16 cellular contexts compared by ENCODE assay signal in genomic region chr11:64629796-64630562, GRCh38. TPM values are rescaled to one million over a fixed set of nuclear protein-coding genes. Genes with fewer than 3 reads are reported as not detected.
DNase-seq lines count a peak whose midpoint lies in the region; ATAC-seq and TF ChIP-seq lines count a peak whose summit lies in the region.
"Had no signal": no experiment of that assay in that cellular context is flagged by ENCODE, and none has a peak within 500 bp of the region (broad histone marks: within the 10 kb centered on the region; RNA-seq: fewer than 3 reads in every experiment).

No MANE protein-coding gene starts in this region.

- H3K9ac ChIP-seq in HUES6 (ENCODE audit: low read length): no peak overlapping the region

- DNase-seq in A673 (ENCODE audit: low spot score) (peak; percentile 37), cerebellum (ENCODE audit: low spot score) (peak; percentile 69), lung microvascular endothelial cell (ENCODE audit: low read depth in 2 of 2) (peak; percentile 8 to 10), NCI-H446 (lab: John Stamatoyannopoulos, UW) (no peak), NCI-H1105 treated with DMSO at 0.1 percent for 48 hours (lab: John Stamatoyannopoulos, UW) (no peak)
- no peak for DNase-seq in activated CD8-positive, alpha-beta memory T cell treated with anti-CD3 and anti-CD28 coated beads, Interleukin-2, amount 50 U/mL, for 4 hours
- DNase-seq: activated naive CD4-positive, alpha-beta T cell treated with anti-CD3 and anti-CD28 coated beads for 36 hours; hypothalamus; NCI-H1417 treated with DMSO at 0.1 percent for 48 hours; NCI-H69; occipital lobe had no signal

- H3K9me3 ChIP-seq in A673 (ENCODE audit: low read depth, low read length, poor library complexity, severe bottlenecking): no peaks in the 10 kb centered on the region
- H3K9me3 ChIP-seq in HUES6 (ENCODE audit: control insufficient read depth, insufficient read depth, low read depth, low read length): no peaks in the 10 kb centered on the region
- H3K9me3 ChIP-seq: SJCRH30 had no signal

- H3K27ac ChIP-seq in A673 (ENCODE audit: low read depth, low read length, poor library complexity, severe bottlenecking) (no peak overlapping the region), HUES6 (ENCODE audit: low read depth, low read length) (no peak overlapping the region)
- H3K27ac ChIP-seq: cardiac muscle cell, SJCRH30 had no signal

- no peaks in the 10 kb centered on the region for H3K27me3 ChIP-seq in A673 (replicated peaks; ENCODE audit: insufficient read depth, low read depth, low read length, poor library complexity)
- H3K27me3 ChIP-seq in HUES6 (ENCODE audit: control insufficient read depth, insufficient read depth, low read length): peaks cover 60% of the 10 kb centered on the region
- H3K27me3 ChIP-seq: SJCRH30 had no signal

- POLR2A ChIA-PET in A673 (lab: Charles Lee; ENCODE audit: low non-redundant PET): no interaction called here

- BruUV-seq in A673 (replicated peaks; lab: Mats Ljungman, UMichigan): no TSS peak

- no peaks in the 10 kb centered on the region for H3K36me3 ChIP-seq in A673 (ENCODE audit: insufficient read depth, low read length, poor library complexity, severe bottlenecking)
- no peaks in the 10 kb centered on the region for H3K36me3 ChIP-seq in HUES6 (ENCODE audit: control insufficient read depth, insufficient read depth, low read length)
- H3K36me3 ChIP-seq: cardiac muscle cell, SJCRH30 had no signal

- intact Hi-C loops in A673 (cut with micrococcal nuclease; ENCODE audit: unreplicated experiment): no loop called here

- H3K4me3 ChIP-seq in A673 (ENCODE audit: low read depth, low read length, poor library complexity, severe bottlenecking): no peak overlapping the region
- peak overlapping the region; percentile 37; the same call in 1 of the 2 replicates for H3K4me3 ChIP-seq in HUES6 (ENCODE audit: low read depth, low read length)
- H3K4me3 ChIP-seq: cardiac muscle cell, SJCRH30 had no signal

- peak; percentile 31; the same call in 1 of the 2 replicates for TF ChIP-seq CTCF in A673 (conservative IDR thresholded peaks at IDR 0.05; ENCODE audit: low read depth, low read length)

- ATAC-seq in HG03457 (IDR thresholded peaks at IDR 0.05; ENCODE audit: unreplicated experiment): no peak

- CTCF ChIA-PET in A673 (lab: Charles Lee): no interaction called here

- H3K4me1 ChIP-seq in A673 (ENCODE audit: insufficient read depth, low read length, poor library complexity, severe bottlenecking): no peaks in the 10 kb centered on the region
- peaks cover 9% of the 10 kb centered on the region for H3K4me1 ChIP-seq in HUES6 (ENCODE audit: control insufficient read depth, insufficient read depth, low read length)
- H3K4me1 ChIP-seq: SJCRH30 had no signal

RNA-seq across cellular contexts. Expression of gene SLC22A12, which starts 39.0 kb away (rescaled TPM):
- total RNA-seq in A673 (2021) (not detected in 2 replicates), cerebellum (not detected), lung microvascular endothelial cell (not detected in 2 replicates)
- total RNA-seq: activated CD8-positive, alpha-beta memory T cell treated with anti-CD3 and anti-CD28 coated beads for 36 hours; activated naive CD4-positive, alpha-beta T cell treated with anti-CD3 and anti-CD28 coated beads for 36 hours; cardiac muscle cell; occipital lobe; SJCRH30 had no signal

Comparison
In these comparisons a context has a peak if more than half of its experiments do, and no peak if none do; other contexts are left out.
1. DNase-seq: peak in A673 (single experiment), cerebellum (single experiment) and lung microvascular endothelial cell (2 of 2); none in NCI-H446 (0 of 2), NCI-H1105 treated with DMSO at 0.1 percent for 48 hours (single experiment) and activated CD8-positive, alpha-beta memory T cell treated with anti-CD3 and anti-CD28 coated beads, Interleukin-2, amount 50 U/mL, for 4 hours (single experiment).